ENCODE assay signal across 21 cellular contexts in the genomic region with DNA sequence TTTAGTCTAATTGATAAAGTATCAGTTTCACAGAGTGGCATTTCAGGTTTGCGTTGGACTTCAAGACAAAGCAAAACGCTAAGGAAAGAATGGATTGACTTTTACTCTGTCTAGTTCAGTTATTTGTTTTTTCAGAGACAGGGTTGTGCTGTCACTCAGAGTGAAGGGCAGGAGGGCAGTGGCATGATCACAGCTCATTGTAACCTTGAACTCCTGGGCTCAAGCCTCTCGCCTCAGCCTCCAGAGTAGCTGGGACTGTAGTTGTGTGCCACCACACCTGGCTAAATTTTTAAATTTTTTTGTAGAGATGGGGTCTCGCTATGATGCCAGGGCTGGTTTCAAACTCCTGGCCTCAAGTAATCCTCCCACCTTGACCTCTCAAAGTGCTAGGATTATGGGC.
DNase-seq lines count a peak whose midpoint lies in the region; ATAC-seq, FAIRE-seq and TF ChIP-seq lines count a peak whose summit lies in the region.
"Had no signal": no experiment of that assay in that cellular context is flagged by ENCODE, and none has a peak within 500 bp of the region (broad histone marks: within the 10 kb centered on the region; RNA-seq: fewer than 3 reads in every experiment).

No MANE protein-coding gene starts in this region.

- H3K4me1 Mint-ChIP-seq in natural killer cell, result peaks cover 13 to 22% of the 10 kb centered on the region in 2 donors
- H3K4me1 Mint-ChIP-seq in natural killer cell treated with Interleukin-12 subunit alpha and Interleukin-12 subunit beta and Interleukin-15 and Interleukin-18, amount 100 ng/mL, for 72 hours (ENCODE audit: low read depth in 2 of 2), result peaks cover 5 to 8% of the 10 kb centered on the region in 2 donors
- peaks cover 21% of the 10 kb centered on the region for H3K4me1 Mint-ChIP-seq in progenitor cell of endocrine pancreas (ENCODE audit: low read depth)
- peaks cover 6 to 9% (median 7%) of the 10 kb centered on the region in 3 donors for H3K4me1 Mint-ChIP-seq in T-cell

- in situ Hi-C loops in HepG2 (cut with HindIII; ENCODE audit: extremely low pct_ligation_motif_present, low pct_unique_long_range_greater_than_20kb), result no loop called here

- POLR2A ChIA-PET in HepG2 (lab: Yijun Ruan, JAX), result no interaction called here
- POLR2A ChIA-PET in T-cell (lab: Charles Lee), result no interaction called here

- TF ChIP-seq CTCF in natural killer cell (IDR thresholded peaks at IDR 0.05) (no peak), HepG2 (CRISPR knock-in tag; IDR thresholded peaks at IDR 0.05) (no peak), progenitor cell of endocrine pancreas (IDR thresholded peaks at IDR 0.05; ENCODE audit: unreplicated experiment) (no peak)

- no peaks in the 10 kb centered on the region for H3K79me2 ChIP-seq in HepG2 (ENCODE audit: insufficient read depth, low read length)

- H3K9ac ChIP-seq in HepG2 (ENCODE audit: insufficient read depth, low read depth, low read length), result no peak overlapping the region
- H3K9ac ChIP-seq: BLaER1, GM23248, KMS-11 had no signal

- intact Hi-C loops in natural killer cell (cut with micrococcal nuclease) (no loop called here), HepG2 (cut with micrococcal nuclease; ENCODE audit: unreplicated experiment) (no loop called here)

- H3K27me3 Mint-ChIP-seq in natural killer cell (ENCODE audit: low read depth in 2 of 2) (no peaks in the 10 kb centered on the region), progenitor cell of endocrine pancreas (no peaks in the 10 kb centered on the region), T-cell (no peaks in the 10 kb centered on the region)
- H3K27me3 Mint-ChIP-seq in natural killer cell treated with Interleukin-12 subunit alpha and Interleukin-12 subunit beta and Interleukin-15 and Interleukin-18, amount 100 ng/mL, for 72 hours, result no peaks in the 10 kb centered on the region

- H3K9me3 Mint-ChIP-seq in natural killer cell (no peaks in the 10 kb centered on the region), progenitor cell of endocrine pancreas (ENCODE audit: low read depth) (no peaks in the 10 kb centered on the region), T-cell (no peaks in the 10 kb centered on the region)
- H3K9me3 Mint-ChIP-seq in natural killer cell treated with Interleukin-12 subunit alpha and Interleukin-12 subunit beta and Interleukin-15 and Interleukin-18, amount 100 ng/mL, for 72 hours, result no peaks in the 10 kb centered on the region
- H3K9me3 Mint-ChIP-seq: CD14-positive monocyte; CD8-positive, alpha-beta T cell; HFFc6 had no signal

- H2AFZ ChIP-seq in HepG2 (ENCODE audit: low read length), result no peak overlapping the region
- H2AFZ ChIP-seq: GM23248 had no signal

- 61% methylated on average over 4 of the region's 4 CpGs for WGBS in HepG2 (ENCODE audit: low lambda C conversion rate)

- no peak overlapping the region for H3K4me2 ChIP-seq in HepG2 (ENCODE audit: low read depth, low read length)
- H3K4me2 ChIP-seq: A549, BLaER1, KMS-11 had no signal

- H3K4me3 Mint-ChIP-seq in natural killer cell (no peak overlapping the region), progenitor cell of endocrine pancreas (ENCODE audit: low read depth) (no peak overlapping the region), T-cell (no peak overlapping the region)
- H3K4me3 Mint-ChIP-seq in natural killer cell treated with Interleukin-12 subunit alpha and Interleukin-12 subunit beta and Interleukin-15 and Interleukin-18, amount 100 ng/mL, for 72 hours, result no peak overlapping the region
- H3K4me3 Mint-ChIP-seq: CD14-positive monocyte; CD8-positive, alpha-beta T cell; HFFc6 had no signal

- no peak for ATAC-seq in natural killer cell
- no peak for ATAC-seq in natural killer cell treated with Interleukin-12 subunit alpha and Interleukin-12 subunit beta and Interleukin-15 and Interleukin-18, amount 100 ng/mL, for 72 hours
- ATAC-seq in HepG2, result peak; percentile 92
- ATAC-seq in T-cell (replicated peaks in 1 of 4), result no peak
- no peak for ATAC-seq in GM18907 (IDR thresholded peaks at IDR 0.05; ENCODE audit: unreplicated experiment)
- ATAC-seq: A549; CD8-positive, alpha-beta T cell had no signal

- H3K27ac Mint-ChIP-seq in natural killer cell (peak overlapping the region; percentile 36 to 55), progenitor cell of endocrine pancreas (peak overlapping the region; percentile 10), T-cell (no peak overlapping the region)
- no peak overlapping the region for H3K27ac Mint-ChIP-seq in natural killer cell treated with Interleukin-12 subunit alpha and Interleukin-12 subunit beta and Interleukin-15 and Interleukin-18, amount 100 ng/mL, for 72 hours
- H3K27ac Mint-ChIP-seq: CD8-positive, alpha-beta T cell; HFFc6 had no signal

- peaks cover 9% of the 10 kb centered on the region; the same call in 1 of the 2 replicates for H4K20me1 ChIP-seq in HepG2 (ENCODE audit: insufficient read depth, low read length)

- peaks cover 15 to 44% of the 10 kb centered on the region in 2 experiments for H3K36me3 ChIP-seq in HepG2 (replicated peaks in 1 of 2; ENCODE audit: control insufficient read depth in 1 of 2, insufficient read depth in 2 of 2, low read length in 2 of 2)

- no peaks in the 10 kb centered on the region for H3K9me3 ChIP-seq in HepG2 (ENCODE audit: low read length)
- H3K9me3 ChIP-seq: A549, BLaER1 had no signal

- BruUV-seq in HepG2 (replicated peaks; lab: Mats Ljungman, UMichigan), result no TSS peak

- CTCF ChIA-PET in HepG2 (lab: Yijun Ruan, JAX; ENCODE audit: low intra/inter-chr PET ratio, low total read pairs), result no interaction called here
- CTCF ChIA-PET in T-cell (lab: Charles Lee), result no interaction called here

- no peak for TF ChIP-seq POLR2A in HepG2 (IDR thresholded peaks at IDR 0.05; ENCODE audit: insufficient read depth in 1 of 2, low read depth in 2 of 2, low read length in 2 of 2)

- TF ChIP-seq EP300 in HepG2 (IDR thresholded peaks at IDR 0.05; ENCODE audit: low read depth in 2 of 2, low read length in 2 of 2) (no peak), HepG2 (CRISPR knock-in tag; IDR thresholded peaks at IDR 0.05; ENCODE audit: borderline replicate concordance) (no peak)

- H3K4me1 ChIP-seq in HepG2 (ENCODE audit: insufficient read depth, low read length), result peaks cover 22% of the 10 kb centered on the region
- H3K4me1 ChIP-seq: BLaER1 had no signal

- DNase-seq in natural killer cell (no peak), HepG2 (ENCODE audit: low spot score) (peak; percentile 33), progenitor cell of endocrine pancreas (ENCODE audit: low spot score, unreplicated experiment) (no peak), T-cell (no peak), cerebellar cortex (ENCODE audit: low spot score) (no peak)
- no peak for DNase-seq in natural killer cell treated with Interleukin-12 subunit alpha and Interleukin-12 subunit beta and Interleukin-15 and Interleukin-18, amount 100 ng/mL, for 72 hours (ENCODE audit: low spot score)
- DNase-seq: AML-193; Calu3; CD8-positive, alpha-beta T cell; DMS79 treated with DMSO at 0.1 percent for 48 hours; GF-D8; GM23248; HCEC 1CT; HFFc6 had no signal

- H3K27me3 ChIP-seq in HepG2 (ENCODE audit: control insufficient read depth in 1 of 2, insufficient read depth in 2 of 2, low read length in 2 of 2), result no peaks in the 10 kb centered on the region; a peak in 1 of 5 replicates
- H3K27me3 ChIP-seq: BLaER1 had no signal

- FAIRE-seq in HepG2 (lab: Jason Lieb, UNC), result peak; percentile 30
- FAIRE-seq: A549, GM19239 had no signal

- H3K4me3 ChIP-seq in HepG2 (replicated peaks in 1 of 3; ENCODE audit: insufficient read depth in 1 of 3, low read depth in 2 of 3, low read length in 3 of 3), result no peak overlapping the region
- H3K4me3 ChIP-seq: A549, BLaER1, GM23248 had no signal

- TF ChIP-seq RAD21 in HepG2 (CRISPR knock-in tag; IDR thresholded peaks at IDR 0.05), result no peak

- H3K36me3 Mint-ChIP-seq in natural killer cell (no peaks in the 10 kb centered on the region), progenitor cell of endocrine pancreas (ENCODE audit: insufficient read depth) (peaks cover 9% of the 10 kb centered on the region), T-cell (peaks cover 40% of the 10 kb centered on the region)
- H3K36me3 Mint-ChIP-seq in natural killer cell treated with Interleukin-12 subunit alpha and Interleukin-12 subunit beta and Interleukin-15 and Interleukin-18, amount 100 ng/mL, for 72 hours, result peaks cover 3% of the 10 kb centered on the region

- peak overlapping the region; percentile 21 for H3K27ac ChIP-seq in HepG2 (ENCODE audit: extremely low read length, insufficient read depth, low read length)
- H3K27ac ChIP-seq: 22Rv1, A549, BLaER1, GM23248, KMS-11 had no signal

TF ChIP-seq in HepG2, 621 proteins besides CTCF, POLR2A, EP300 and RAD21 (continues in another document):
- TF ChIP-seq, protein P1, sequence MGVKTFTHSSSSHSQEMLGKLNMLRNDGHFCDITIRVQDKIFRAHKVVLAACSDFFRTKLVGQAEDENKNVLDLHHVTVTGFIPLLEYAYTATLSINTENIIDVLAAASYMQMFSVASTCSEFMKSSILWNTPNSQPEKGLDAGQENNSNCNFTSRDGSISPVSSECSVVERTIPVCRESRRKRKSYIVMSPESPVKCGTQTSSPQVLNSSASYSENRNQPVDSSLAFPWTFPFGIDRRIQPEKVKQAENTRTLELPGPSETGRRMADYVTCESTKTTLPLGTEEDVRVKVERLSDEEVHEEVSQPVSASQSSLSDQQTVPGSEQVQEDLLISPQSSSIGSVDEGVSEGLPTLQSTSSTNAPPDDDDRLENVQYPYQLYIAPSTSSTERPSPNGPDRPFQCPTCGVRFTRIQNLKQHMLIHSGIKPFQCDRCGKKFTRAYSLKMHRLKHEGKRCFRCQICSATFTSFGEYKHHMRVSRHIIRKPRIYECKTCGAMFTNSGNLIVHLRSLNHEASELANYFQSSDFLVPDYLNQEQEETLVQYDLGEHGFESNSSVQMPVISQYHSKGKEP (CRISPR knock-in tag; IDR thresholded peaks at IDR 0.05), result no peak
- TF ChIP-seq, protein P2, sequence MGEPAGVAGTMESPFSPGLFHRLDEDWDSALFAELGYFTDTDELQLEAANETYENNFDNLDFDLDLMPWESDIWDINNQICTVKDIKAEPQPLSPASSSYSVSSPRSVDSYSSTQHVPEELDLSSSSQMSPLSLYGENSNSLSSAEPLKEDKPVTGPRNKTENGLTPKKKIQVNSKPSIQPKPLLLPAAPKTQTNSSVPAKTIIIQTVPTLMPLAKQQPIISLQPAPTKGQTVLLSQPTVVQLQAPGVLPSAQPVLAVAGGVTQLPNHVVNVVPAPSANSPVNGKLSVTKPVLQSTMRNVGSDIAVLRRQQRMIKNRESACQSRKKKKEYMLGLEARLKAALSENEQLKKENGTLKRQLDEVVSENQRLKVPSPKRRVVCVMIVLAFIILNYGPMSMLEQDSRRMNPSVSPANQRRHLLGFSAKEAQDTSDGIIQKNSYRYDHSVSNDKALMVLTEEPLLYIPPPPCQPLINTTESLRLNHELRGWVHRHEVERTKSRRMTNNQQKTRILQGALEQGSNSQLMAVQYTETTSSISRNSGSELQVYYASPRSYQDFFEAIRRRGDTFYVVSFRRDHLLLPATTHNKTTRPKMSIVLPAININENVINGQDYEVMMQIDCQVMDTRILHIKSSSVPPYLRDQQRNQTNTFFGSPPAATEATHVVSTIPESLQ (CRISPR knock-in tag; conservative IDR thresholded peaks at IDR 0.05), result no peak
- TF ChIP-seq NR2F6 (IDR thresholded peaks at IDR 0.05), result peak; percentile 46; the same call in 1 of the 2 replicates
- TF ChIP-seq NR2F6 (CRISPR knock-in tag; IDR thresholded peaks at IDR 0.05), result peak; percentile 67
- TF ChIP-seq KDM1A (CRISPR knock-in tag; IDR thresholded peaks at IDR 0.05), result 0 out of 2 replicates have a peak, but pooled peaks have one; percentile 25

Comparison
In these comparisons a context has a peak if more than half of its experiments do, and no peak if none do; other contexts are left out.
1. H3K27ac Mint-ChIP-seq: peak in natural killer cell (2 of 2) and progenitor cell of endocrine pancreas (single experiment); none in natural killer cell treated with Interleukin-12 subunit alpha and Interleukin-12 subunit beta and Interleukin-15 and Interleukin-18, amount 100 ng/mL, for 72 hours (0 of 2) and T-cell (0 of 2).